In the genomic region with DNA sequence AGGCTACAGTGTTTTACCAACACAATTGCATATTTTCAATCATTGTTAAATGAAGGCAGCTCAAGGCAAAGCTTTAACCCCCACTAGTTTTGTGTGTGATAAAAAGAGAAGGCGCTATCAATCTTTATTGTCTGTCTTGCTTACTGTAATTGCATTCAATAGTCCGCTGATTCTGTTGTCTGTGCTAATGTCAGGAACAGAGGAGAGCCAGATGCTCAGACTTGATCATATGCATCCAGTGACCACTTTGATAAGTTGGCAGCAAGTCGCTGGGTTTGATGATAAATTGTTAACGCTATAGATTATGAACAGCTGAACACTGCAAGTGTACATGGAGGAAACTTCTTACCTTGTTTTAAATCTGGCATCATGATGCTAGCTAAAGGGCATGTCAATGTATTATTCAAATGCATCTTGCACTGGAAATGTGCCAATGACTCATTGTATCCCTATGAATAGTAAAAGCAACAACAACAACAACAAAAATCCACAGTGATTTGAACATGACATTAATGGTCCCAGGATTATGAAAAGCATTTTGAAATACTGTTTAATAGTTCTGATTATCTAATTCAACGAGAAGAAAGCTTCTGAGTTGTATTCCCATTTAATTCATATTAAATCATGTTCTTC, we compare ENCODE assay signal across 17 cellular contexts.
DNase-seq lines count a peak whose midpoint lies in the region; ATAC-seq and TF ChIP-seq lines count a peak whose summit lies in the region.
"Had no signal": no experiment of that assay in that cellular context is flagged by ENCODE, and none has a peak within 500 bp of the region (broad histone marks: within the 10 kb centered on the region; RNA-seq: fewer than 3 reads in every experiment).

No MANE protein-coding gene starts in this region.

- no peak overlapping the region for H3K4me3 Mint-ChIP-seq in activated CD4-positive, alpha-beta T cell treated with anti-CD3 and anti-CD28 coated beads for 36 hours
- H3K4me3 Mint-ChIP-seq in natural killer cell treated with Interleukin-12 subunit alpha and Interleukin-12 subunit beta and Interleukin-15 and Interleukin-18, amount 100 ng/mL, for 72 hours: no peak overlapping the region
- H3K4me3 Mint-ChIP-seq: CD8-positive, alpha-beta memory T cell; GM23338; T-helper 1 cell treated with Interleukin-12 subunit alpha and Interleukin-12 subunit beta and Interleukin-4 antibody, amounts not matched to agents 30 μg/mL and 1 μg/mL, for 36 hours had no signal

- no peaks in the 10 kb centered on the region for H3K36me3 Mint-ChIP-seq in activated CD4-positive, alpha-beta T cell treated with anti-CD3 and anti-CD28 coated beads for 36 hours (ENCODE audit: low read depth)
- H3K36me3 Mint-ChIP-seq in natural killer cell treated with Interleukin-12 subunit alpha and Interleukin-12 subunit beta and Interleukin-15 and Interleukin-18, amount 100 ng/mL, for 72 hours: no peaks in the 10 kb centered on the region
- H3K36me3 Mint-ChIP-seq: CD8-positive, alpha-beta memory T cell had no signal

- no peak for TF ChIP-seq CTCF in epithelial cell of esophagus (IDR thresholded peaks at IDR 0.05; ENCODE audit: insufficient read depth, low read depth, low read length, missing control alignments)

- intact Hi-C loops in activated CD4-positive, alpha-beta T cell treated with anti-CD3 and anti-CD28 coated beads for 36 hours (cut with DNase I, micrococcal nuclease): no loop called here

- no peaks in the 10 kb centered on the region for H3K27me3 Mint-ChIP-seq in activated CD4-positive, alpha-beta T cell treated with anti-CD3 and anti-CD28 coated beads for 36 hours
- H3K27me3 Mint-ChIP-seq in natural killer cell treated with Interleukin-12 subunit alpha and Interleukin-12 subunit beta and Interleukin-15 and Interleukin-18, amount 100 ng/mL, for 72 hours: no peaks in the 10 kb centered on the region
- H3K27me3 Mint-ChIP-seq: CD8-positive, alpha-beta memory T cell had no signal

- H3K9me3 Mint-ChIP-seq in activated CD4-positive, alpha-beta T cell treated with anti-CD3 and anti-CD28 coated beads for 36 hours (ENCODE audit: low read depth): no peaks in the 10 kb centered on the region
- no peaks in the 10 kb centered on the region for H3K9me3 Mint-ChIP-seq in natural killer cell treated with Interleukin-12 subunit alpha and Interleukin-12 subunit beta and Interleukin-15 and Interleukin-18, amount 100 ng/mL, for 72 hours
- H3K9me3 Mint-ChIP-seq: T-helper 1 cell treated with Interleukin-12 subunit alpha and Interleukin-12 subunit beta and Interleukin-4 antibody, amounts not matched to agents 30 μg/mL and 1 μg/mL, for 36 hours had no signal

- ATAC-seq in activated CD4-positive, alpha-beta T cell treated with anti-CD3 and anti-CD28 coated beads for 36 hours: no peak
- no peak for ATAC-seq in natural killer cell treated with Interleukin-12 subunit alpha and Interleukin-12 subunit beta and Interleukin-15 and Interleukin-18, amount 100 ng/mL, for 72 hours
- ATAC-seq in GM19397 (IDR thresholded peaks at IDR 0.05; ENCODE audit: unreplicated experiment): no peak
- ATAC-seq: GM23338, HCT116 had no signal

- peak; percentile 5 for DNase-seq in DMS53 (lab: John Stamatoyannopoulos, UW)
- DNase-seq in DMS53 treated with DMSO at 0.1 percent for 48 hours (lab: John Stamatoyannopoulos, UW; ENCODE audit: unreplicated experiment): no peak
- peak; percentile 32 for DNase-seq in ELR (ENCODE audit: low read depth)
- DNase-seq in SK-N-DZ (ENCODE audit: low spot score): peak; percentile 43
- DNase-seq in epithelial cell of esophagus (ENCODE audit: low read depth): peak; percentile 57
- DNase-seq in activated CD4-positive, alpha-beta T cell treated with anti-CD3 and anti-CD28 coated beads for 36 hours: no peak
- DNase-seq in natural killer cell treated with Interleukin-12 subunit alpha and Interleukin-12 subunit beta and Interleukin-15 and Interleukin-18, amount 100 ng/mL, for 72 hours (ENCODE audit: low spot score): no peak
- DNase-seq: 8988T; CD8-positive, alpha-beta memory T cell; NCI-H187 treated with DMSO at 0.1 percent for 48 hours; NCI-H524; SHP77 had no signal

- no peaks in the 10 kb centered on the region for H3K4me1 Mint-ChIP-seq in activated CD4-positive, alpha-beta T cell treated with anti-CD3 and anti-CD28 coated beads for 36 hours
- no peaks in the 10 kb centered on the region for H3K4me1 Mint-ChIP-seq in natural killer cell treated with Interleukin-12 subunit alpha and Interleukin-12 subunit beta and Interleukin-15 and Interleukin-18, amount 100 ng/mL, for 72 hours (ENCODE audit: low read depth in 2 of 2)
- H3K4me1 Mint-ChIP-seq: CD8-positive, alpha-beta memory T cell; GM23338 had no signal

- POLR2A ChIA-PET in activated CD4-positive, alpha-beta T cell treated with anti-CD3 and anti-CD28 coated beads for 36 hours (lab: Charles Lee): no interaction called here

- CTCF ChIA-PET in activated CD4-positive, alpha-beta T cell treated with anti-CD3 and anti-CD28 coated beads for 36 hours (lab: Charles Lee): no interaction called here

- no peak overlapping the region for H3K27ac Mint-ChIP-seq in activated CD4-positive, alpha-beta T cell treated with anti-CD3 and anti-CD28 coated beads for 36 hours
- no peak overlapping the region for H3K27ac Mint-ChIP-seq in natural killer cell treated with Interleukin-12 subunit alpha and Interleukin-12 subunit beta and Interleukin-15 and Interleukin-18, amount 100 ng/mL, for 72 hours
- H3K27ac Mint-ChIP-seq: CD8-positive, alpha-beta memory T cell; GM23338; T-helper 1 cell treated with Interleukin-12 subunit alpha and Interleukin-12 subunit beta and Interleukin-4 antibody, amounts not matched to agents 30 μg/mL and 1 μg/mL, for 36 hours had no signal

- H3K4me3 ChIP-seq in epithelial cell of esophagus (ENCODE audit: low read length): no peak overlapping the region
- H3K4me3 ChIP-seq: BLaER1 treated with 17β-estradiol and CSF1 and Interleukin-3, amounts not matched to agents 10 nM and 100 nM; GM23338 had no signal

Comparison
In these comparisons a context has a peak if more than half of its experiments do, and no peak if none do; other contexts are left out.
1. DNase-seq: peak in DMS53 (single experiment), ELR (single experiment), SK-N-DZ (single experiment) and epithelial cell of esophagus (single experiment); none in DMS53 treated with DMSO at 0.1 percent for 48 hours (single experiment), activated CD4-positive, alpha-beta T cell treated with anti-CD3 and anti-CD28 coated beads for 36 hours (single experiment) and natural killer cell treated with Interleukin-12 subunit alpha and Interleukin-12 subunit beta and Interleukin-15 and Interleukin-18, amount 100 ng/mL, for 72 hours (single experiment).